ENCODE assay signal across 33 cellular contexts in genomic region chr2:239365071-239365781, GRCh38. TPM values are rescaled to one million over a fixed set of nuclear protein-coding genes. Genes with fewer than 3 reads are reported as not detected.
A peak's percentile ranks its signal among the peaks of the same experiment; 100 is the strongest.
DNase-seq lines count a peak whose midpoint lies in the region; ATAC-seq and TF ChIP-seq lines count a peak whose summit lies in the region.
"Had no signal": no experiment of that assay in that cellular context is flagged by ENCODE, and none has a peak within 500 bp of the region (broad histone marks: within the 10 kb centered on the region; RNA-seq: fewer than 3 reads in every experiment).

No MANE protein-coding gene starts in this region.

- H3K27ac ChIP-seq in muscle layer of colon (ENCODE audit: low read depth, low read length) (peak overlapping the region; percentile 54), gastrocnemius medialis (no peak overlapping the region)
- H3K27ac ChIP-seq: 22Rv1, coronary artery, left lung, parathyroid adenoma, PC-9, right atrium auricular region, testis, vagina had no signal

- no peak for TF ChIP-seq CTCF in gastrocnemius medialis (IDR thresholded peaks at IDR 0.05 in 4 of 5, conservative IDR thresholded peaks at IDR 0.05 in 1 of 5)

- peak overlapping the region; percentile 14 for H3K27ac Mint-ChIP-seq in T-helper 1 cell treated with Interleukin-12 subunit alpha and Interleukin-12 subunit beta and Interleukin-4 antibody, amounts not matched to agents 30 μg/mL and 1 μg/mL, for 36 hours
- H3K27ac Mint-ChIP-seq in activated T-helper 1 cell treated with anti-CD3 and anti-CD28 coated beads, Interleukin-12 subunit alpha, Interleukin-12 subunit beta, Interleukin-2, Interleukin-4 antibody, amounts not matched to agents 30 ng/mL and 10 ng/mL and 1 ng/mL, durations not matched to agents 14 hours and 24 hours and 36 hours = peak overlapping the region; percentile 7
- peak overlapping the region; percentile 31 for H3K27ac Mint-ChIP-seq in stimulated activated naive B cell treated with anti-CD40 and anti-IgM and Interleukin-4, amounts not matched to agents 10 μg/mL and 1 μg/mL and 100 μg/mL, for 72 hours
- H3K27ac Mint-ChIP-seq: CD8-positive, alpha-beta T cell had no signal

- no peak overlapping the region for H3K4me3 ChIP-seq in muscle layer of colon (ENCODE audit: low read depth in 1 of 2, low read length in 2 of 2)
- H3K4me3 ChIP-seq in gastrocnemius medialis = no peak overlapping the region
- H3K4me3 ChIP-seq: coronary artery, HAP-1, left lung, PC-9, right atrium auricular region, testis, vagina had no signal

- no peak overlapping the region for H3K9ac ChIP-seq in muscle layer of colon (ENCODE audit: low read length)
- H3K9ac ChIP-seq: parathyroid adenoma had no signal

- H3K36me3 ChIP-seq in muscle layer of colon (ENCODE audit: insufficient read depth, low read length) (no peaks in the 10 kb centered on the region), gastrocnemius medialis (no peaks in the 10 kb centered on the region)
- H3K36me3 ChIP-seq: HAP-1, left lung, right atrium auricular region, vagina had no signal

- H3K4me1 ChIP-seq in muscle layer of colon (ENCODE audit: insufficient read depth, low read length) = peaks cover 69% of the 10 kb centered on the region
- H3K4me1 ChIP-seq in gastrocnemius medialis = peaks cover 11 to 14% of the 10 kb centered on the region in 2 donors
- H3K4me1 ChIP-seq: HAP-1, parathyroid adenoma, testis had no signal

- H3K36me3 Mint-ChIP-seq in T-helper 1 cell treated with Interleukin-12 subunit alpha and Interleukin-12 subunit beta and Interleukin-4 antibody, amounts not matched to agents 30 μg/mL and 1 μg/mL, for 36 hours (ENCODE audit: low read depth) = peaks cover 22% of the 10 kb centered on the region
- peaks cover 12% of the 10 kb centered on the region for H3K36me3 Mint-ChIP-seq in activated T-helper 1 cell treated with anti-CD3 and anti-CD28 coated beads, Interleukin-12 subunit alpha, Interleukin-12 subunit beta, Interleukin-2, Interleukin-4 antibody, amounts not matched to agents 30 ng/mL and 10 ng/mL and 1 ng/mL, durations not matched to agents 14 hours and 24 hours and 36 hours (ENCODE audit: low read depth)
- H3K36me3 Mint-ChIP-seq in stimulated activated naive B cell treated with anti-CD40 and anti-IgM and Interleukin-4, amounts not matched to agents 10 μg/mL and 1 μg/mL and 100 μg/mL, for 72 hours = peaks cover 5 to 13% of the 10 kb centered on the region in 2 donors
- H3K36me3 Mint-ChIP-seq: CD8-positive, alpha-beta T cell had no signal

- H3K27me3 Mint-ChIP-seq in T-helper 1 cell treated with Interleukin-12 subunit alpha and Interleukin-12 subunit beta and Interleukin-4 antibody, amounts not matched to agents 30 μg/mL and 1 μg/mL, for 36 hours (ENCODE audit: low read depth) = no peaks in the 10 kb centered on the region
- H3K27me3 Mint-ChIP-seq in activated T-helper 1 cell treated with anti-CD3 and anti-CD28 coated beads, Interleukin-12 subunit alpha, Interleukin-12 subunit beta, Interleukin-2, Interleukin-4 antibody, amounts not matched to agents 30 ng/mL and 10 ng/mL and 1 ng/mL, durations not matched to agents 14 hours and 24 hours and 36 hours (ENCODE audit: insufficient read depth) = no peaks in the 10 kb centered on the region
- H3K27me3 Mint-ChIP-seq in stimulated activated naive B cell treated with anti-CD40 and anti-IgM and Interleukin-4, amounts not matched to agents 10 μg/mL and 1 μg/mL and 100 μg/mL, for 72 hours = no peaks in the 10 kb centered on the region
- H3K27me3 Mint-ChIP-seq: activated T-helper 17 cell treated with anti-CD3 and anti-CD28 coated beads, Interleukin-2, amount 50 U/mL, for 72 hours; effector memory CD8-positive, alpha-beta T cell had no signal

- no peaks in the 10 kb centered on the region for H3K9me3 ChIP-seq in muscle layer of colon (ENCODE audit: low read length)
- H3K9me3 ChIP-seq in gastrocnemius medialis = no peaks in the 10 kb centered on the region
- H3K9me3 ChIP-seq: HAP-1, left lung, right atrium auricular region, testis, vagina had no signal

- in situ Hi-C loops in gastrocnemius medialis (cut with MboI; ENCODE audit: low sequenced_read_pairs in 4 of 4) = no loop called here

- no peak for TF ChIP-seq POLR2A in gastrocnemius medialis (IDR thresholded peaks at IDR 0.05)

- DNase-seq in T-helper 1 cell (no peak), HUDEP-2 (lab: John Stamatoyannopoulos, UW; ENCODE audit: unreplicated experiment in 76 of 76) (no peak), gastrocnemius medialis (no peak)
- DNase-seq in activated T-helper 1 cell treated with anti-CD3 and anti-CD28 coated beads, Interleukin-12 subunit alpha, Interleukin-12 subunit beta, Interleukin-2, Interleukin-4 antibody, amounts not matched to agents 30 ng/mL and 10 ng/mL and 1 ng/mL, durations not matched to agents 14 hours and 24 hours and 36 hours (ENCODE audit: low spot score) = no peak
- DNase-seq in stimulated activated naive B cell treated with anti-CD40 and anti-IgM and Interleukin-4, amounts not matched to agents 10 μg/mL and 1 μg/mL and 100 μg/mL, for 72 hours = no peak
- DNase-seq: activated CD4-positive, alpha-beta T cell treated with anti-CD3 and anti-CD28 coated beads, Interleukin-2, amount 50 U/mL, for 48 hours; activated CD4-positive, CD25-positive, alpha-beta regulatory T cell; CD8-positive, alpha-beta T cell; effector memory CD8-positive, alpha-beta T cell; foreskin melanocyte; hypothalamus; left lung; mesenchymal stem cell; NCI-H1105; NCI-H1930; NCI-H526; NK-92 treated with Interleukin-12 subunit alpha and Interleukin-12 subunit beta, amount 100 ng/mL, for 24 hours; PC-9; SHP77 treated with DMSO at 0.1 percent for 48 hours; stimulated activated naive CD4-positive, alpha-beta T cell treated with Interleukin-2 at 50 U/mL for 16 hours; testis had no signal

- no peak for ATAC-seq in stimulated activated naive B cell treated with anti-CD40 and anti-IgM and Interleukin-4, amounts not matched to agents 10 μg/mL and 1 μg/mL and 100 μg/mL, for 72 hours (replicated peaks)
- ATAC-seq in GM18858 (IDR thresholded peaks at IDR 0.05; ENCODE audit: unreplicated experiment) (no peak), gastrocnemius medialis (no peak)
- ATAC-seq: activated naive CD4-positive, alpha-beta T cell treated with anti-CD3 and anti-CD28 coated beads, Interleukin-2, amount 50 U/mL, for 72 hours; activated T-helper 17 cell treated with anti-CD3 and anti-CD28 coated beads, Interleukin-2, amount 50 U/mL, for 72 hours; effector memory CD8-positive, alpha-beta T cell; left lung had no signal

- H3K4me3 Mint-ChIP-seq in T-helper 1 cell treated with Interleukin-12 subunit alpha and Interleukin-12 subunit beta and Interleukin-4 antibody, amounts not matched to agents 30 μg/mL and 1 μg/mL, for 36 hours = no peak overlapping the region
- no peak overlapping the region for H3K4me3 Mint-ChIP-seq in activated T-helper 1 cell treated with anti-CD3 and anti-CD28 coated beads, Interleukin-12 subunit alpha, Interleukin-12 subunit beta, Interleukin-2, Interleukin-4 antibody, amounts not matched to agents 30 ng/mL and 10 ng/mL and 1 ng/mL, durations not matched to agents 14 hours and 24 hours and 36 hours
- no peak overlapping the region for H3K4me3 Mint-ChIP-seq in stimulated activated naive B cell treated with anti-CD40 and anti-IgM and Interleukin-4, amounts not matched to agents 10 μg/mL and 1 μg/mL and 100 μg/mL, for 72 hours
- H3K4me3 Mint-ChIP-seq: CD8-positive, alpha-beta T cell; nephron had no signal

- no peaks in the 10 kb centered on the region for H3K27me3 ChIP-seq in muscle layer of colon (ENCODE audit: control insufficient read depth in 1 of 2, insufficient read depth in 2 of 2, low read length in 2 of 2)
- H3K27me3 ChIP-seq in gastrocnemius medialis = no peaks in the 10 kb centered on the region
- H3K27me3 ChIP-seq: left lung, right atrium auricular region, testis, vagina had no signal

- intact Hi-C loops in activated T-helper 1 cell treated with anti-CD3 and anti-CD28 coated beads, Interleukin-12 subunit alpha, Interleukin-12 subunit beta, Interleukin-2, Interleukin-4 antibody, amounts not matched to agents 30 ng/mL and 10 ng/mL and 1 ng/mL, durations not matched to agents 14 hours and 24 hours and 36 hours (cut with micrococcal nuclease) = no loop called here
- intact Hi-C loops in gastrocnemius medialis (cut with DNase I; ENCODE audit: low total_unique reads) = no loop called here

- peaks cover 35% of the 10 kb centered on the region for H3K4me1 Mint-ChIP-seq in T-helper 1 cell treated with Interleukin-12 subunit alpha and Interleukin-12 subunit beta and Interleukin-4 antibody, amounts not matched to agents 30 μg/mL and 1 μg/mL, for 36 hours (ENCODE audit: low read depth)
- H3K4me1 Mint-ChIP-seq in activated T-helper 1 cell treated with anti-CD3 and anti-CD28 coated beads, Interleukin-12 subunit alpha, Interleukin-12 subunit beta, Interleukin-2, Interleukin-4 antibody, amounts not matched to agents 30 ng/mL and 10 ng/mL and 1 ng/mL, durations not matched to agents 14 hours and 24 hours and 36 hours (ENCODE audit: low read depth) = peaks cover 43% of the 10 kb centered on the region
- peaks cover 6 to 20% of the 10 kb centered on the region in 2 donors for H3K4me1 Mint-ChIP-seq in stimulated activated naive B cell treated with anti-CD40 and anti-IgM and Interleukin-4, amounts not matched to agents 10 μg/mL and 1 μg/mL and 100 μg/mL, for 72 hours

- no peaks in the 10 kb centered on the region for H3K9me3 Mint-ChIP-seq in T-helper 1 cell treated with Interleukin-12 subunit alpha and Interleukin-12 subunit beta and Interleukin-4 antibody, amounts not matched to agents 30 μg/mL and 1 μg/mL, for 36 hours
- no peaks in the 10 kb centered on the region for H3K9me3 Mint-ChIP-seq in activated T-helper 1 cell treated with anti-CD3 and anti-CD28 coated beads, Interleukin-12 subunit alpha, Interleukin-12 subunit beta, Interleukin-2, Interleukin-4 antibody, amounts not matched to agents 30 ng/mL and 10 ng/mL and 1 ng/mL, durations not matched to agents 14 hours and 24 hours and 36 hours
- no peaks in the 10 kb centered on the region for H3K9me3 Mint-ChIP-seq in stimulated activated naive B cell treated with anti-CD40 and anti-IgM and Interleukin-4, amounts not matched to agents 10 μg/mL and 1 μg/mL and 100 μg/mL, for 72 hours
- H3K9me3 Mint-ChIP-seq: activated T-helper 17 cell treated with anti-CD3 and anti-CD28 coated beads, Interleukin-2, amount 50 U/mL, for 72 hours; CD8-positive, alpha-beta T cell; effector memory CD8-positive, alpha-beta T cell; nephron had no signal

RNA-seq across cellular contexts. Expression of gene HDAC4, which starts 35.6 kb away (rescaled TPM):
- 41.3 and 42.1 TPM in 2 replicates for total RNA-seq in activated T-helper 1 cell treated with anti-CD3 and anti-CD28 coated beads, Interleukin-12 subunit alpha, Interleukin-12 subunit beta, Interleukin-2, Interleukin-4 antibody, amounts not matched to agents 30 ng/mL and 10 ng/mL and 1 ng/mL, durations not matched to agents 14 hours and 24 hours and 36 hours
- total RNA-seq in gastrocnemius medialis = 100 to 1,000 TPM in 2 of 4 donors, 10 to 100 TPM in 2; 23.6 to 257 (median 119) TPM
